1 cellular context compared by ENCODE assay signal in genomic region chr3:69999191-70000027, GRCh38.
TF ChIP-seq lines count a peak whose summit lies in the region.

Gene SAMMSON, plus strand, starts transcription at chr3:69999733.

TF ChIP-seq in K562, 482 proteins besides CTCF, POLR2A, EP300 and RAD21 (continued from another document and continues in another):
- TF ChIP-seq ZNF318 (IDR thresholded peaks at IDR 0.05; ENCODE audit: borderline replicate concordance in 1 of 2, low read depth in 1 of 2) (no peak), ZMIZ1 (IDR thresholded peaks at IDR 0.05; ENCODE audit: low read depth in 2 of 2, low read length in 2 of 2) (peak in 1 of 2 experiments; percentile 71; a peak in 2 of 4 replicates), ZBTB17 (CRISPR knock-in tag; IDR thresholded peaks at IDR 0.05) (no peak), NCOA6 (IDR thresholded peaks at IDR 0.05) (no peak; the same call in 1 of the 2 replicates), ZNF609 (CRISPR knock-in tag; IDR thresholded peaks at IDR 0.05; ENCODE audit: borderline replicate concordance) (no peak), SIRT6 (IDR thresholded peaks at IDR 0.05; ENCODE audit: low read depth, low read length) (no peak), L3MBTL2 (IDR thresholded peaks at IDR 0.05) (peak; percentile 95), NFYB (IDR thresholded peaks at IDR 0.05; ENCODE audit: extremely low read depth, insufficient read length) (no peak), ZNF551 (CRISPR knock-in tag; IDR thresholded peaks at IDR 0.05) (no peak), ZNF395 (CRISPR knock-in tag; IDR thresholded peaks at IDR 0.05) (peak; percentile 47; the same call in 1 of the 2 replicates), POLR2B (IDR thresholded peaks at IDR 0.05; ENCODE audit: low read depth, partially characterized antibody) (peak; percentile 91), LCOR (CRISPR knock-in tag; IDR thresholded peaks at IDR 0.05) (peak; percentile 47; the same call in 1 of the 2 replicates), TAF1 (IDR thresholded peaks at IDR 0.05; ENCODE audit: control insufficient read depth, extremely low read depth, insufficient read depth, low read length, severe bottlenecking) (peak; percentile 97), MCM3 (IDR thresholded peaks at IDR 0.05) (no peak), HNRNPUL1 (IDR thresholded peaks at IDR 0.05; ENCODE audit: low read length) (no peak), MTA1 (IDR thresholded peaks at IDR 0.05; ENCODE audit: borderline replicate concordance) (peak; percentile 27; the same call in 1 of the 2 replicates), CHAMP1 (IDR thresholded peaks at IDR 0.05) (no peak), CHCHD3 (CRISPR knock-in tag; IDR thresholded peaks at IDR 0.05) (no peak), ZC3H8 (IDR thresholded peaks at IDR 0.05) (no peak), POLR2AphosphoS5 (IDR thresholded peaks at IDR 0.05; ENCODE audit: control insufficient read depth, insufficient read depth, low read depth, low read length) (peak; percentile 99), ZNF277 (CRISPR knock-in tag; IDR thresholded peaks at IDR 0.05; ENCODE audit: borderline replicate concordance) (no peak), SUPT5H (IDR thresholded peaks at IDR 0.05) (peak; percentile 94), TEAD1 (CRISPR knock-in tag; IDR thresholded peaks at IDR 0.05) (0 out of 4 replicates have a peak, but pooled peaks of 1 of the 2 experiments have one; percentile 56), TOE1 (IDR thresholded peaks at IDR 0.05; ENCODE audit: borderline replicate concordance) (peak; percentile 42; the same call in 1 of the 2 replicates), TOE1 (CRISPR knock-in tag; IDR thresholded peaks at IDR 0.05; ENCODE audit: borderline replicate concordance, low read depth) (no peak), EHMT2 (IDR thresholded peaks at IDR 0.05) (peak; percentile 32; the same call in 1 of the 2 replicates), KDM2B (CRISPR knock-in tag; IDR thresholded peaks at IDR 0.05) (no peak), USF2 (CRISPR knock-in tag; IDR thresholded peaks at IDR 0.05) (no peak)
